ENCODE assay signal across 1 cellular context in the genomic region with DNA sequence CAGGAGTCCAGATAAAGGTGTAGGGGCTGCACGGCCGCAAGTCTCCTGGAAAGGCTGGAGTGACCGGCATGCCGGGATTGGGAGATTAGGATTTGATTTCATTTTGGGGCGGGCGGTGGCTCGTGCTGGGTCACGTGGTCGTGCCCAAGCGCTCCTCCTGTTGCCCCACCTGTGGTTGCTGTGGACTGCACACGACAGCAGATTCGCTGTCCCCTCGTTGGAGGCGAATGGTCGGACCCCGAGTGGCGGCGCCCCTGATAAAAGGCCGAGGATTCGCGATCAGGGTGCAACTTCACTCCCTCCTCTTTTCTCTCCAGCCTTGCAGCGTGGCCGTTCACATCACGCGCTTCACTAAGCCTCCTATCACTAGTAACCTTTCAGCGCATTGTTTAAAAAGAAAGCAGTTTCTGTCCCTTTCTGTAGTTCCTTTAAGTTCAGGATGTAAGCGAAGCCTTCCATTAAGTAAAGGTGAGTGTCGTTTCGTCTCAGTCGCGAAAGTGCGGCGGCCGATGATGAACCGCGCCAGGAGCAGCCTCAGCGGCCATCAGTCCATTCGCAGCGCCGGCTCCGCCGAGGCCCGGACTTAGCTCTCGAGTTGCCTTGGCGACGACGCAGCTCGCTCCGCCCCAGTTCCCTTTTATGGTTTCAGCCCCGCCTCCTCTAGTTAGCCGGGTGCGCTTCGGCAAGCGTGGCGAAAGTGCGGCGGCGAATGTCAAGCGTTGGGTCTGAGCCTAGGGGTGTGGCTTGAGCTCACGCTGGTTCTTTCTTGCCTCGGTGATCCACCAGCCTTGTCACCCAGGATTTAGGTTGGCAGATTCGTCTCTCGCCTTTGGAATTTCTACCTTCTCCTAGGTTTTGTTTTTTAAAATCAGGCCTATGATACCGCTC.
TF ChIP-seq lines count a peak whose summit lies in the region.

No MANE protein-coding gene starts in this region.

TF ChIP-seq in K562, 482 proteins besides CTCF, POLR2A, EP300 and RAD21 (continued from another document and continues in another):
- TF ChIP-seq, protein P1, sequence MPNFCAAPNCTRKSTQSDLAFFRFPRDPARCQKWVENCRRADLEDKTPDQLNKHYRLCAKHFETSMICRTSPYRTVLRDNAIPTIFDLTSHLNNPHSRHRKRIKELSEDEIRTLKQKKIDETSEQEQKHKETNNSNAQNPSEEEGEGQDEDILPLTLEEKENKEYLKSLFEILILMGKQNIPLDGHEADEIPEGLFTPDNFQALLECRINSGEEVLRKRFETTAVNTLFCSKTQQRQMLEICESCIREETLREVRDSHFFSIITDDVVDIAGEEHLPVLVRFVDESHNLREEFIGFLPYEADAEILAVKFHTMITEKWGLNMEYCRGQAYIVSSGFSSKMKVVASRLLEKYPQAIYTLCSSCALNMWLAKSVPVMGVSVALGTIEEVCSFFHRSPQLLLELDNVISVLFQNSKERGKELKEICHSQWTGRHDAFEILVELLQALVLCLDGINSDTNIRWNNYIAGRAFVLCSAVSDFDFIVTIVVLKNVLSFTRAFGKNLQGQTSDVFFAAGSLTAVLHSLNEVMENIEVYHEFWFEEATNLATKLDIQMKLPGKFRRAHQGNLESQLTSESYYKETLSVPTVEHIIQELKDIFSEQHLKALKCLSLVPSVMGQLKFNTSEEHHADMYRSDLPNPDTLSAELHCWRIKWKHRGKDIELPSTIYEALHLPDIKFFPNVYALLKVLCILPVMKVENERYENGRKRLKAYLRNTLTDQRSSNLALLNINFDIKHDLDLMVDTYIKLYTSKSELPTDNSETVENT (CRISPR knock-in tag; IDR thresholded peaks at IDR 0.05) = no peak
- TF ChIP-seq CREM (IDR thresholded peaks at IDR 0.05; ENCODE audit: low read depth) (peak; percentile 54; the same call in 1 of the 2 replicates), FUS (optimal IDR thresholded peaks at IDR 0.05; ENCODE audit: low read depth, low read length) (no peak), PRPF4 (IDR thresholded peaks at IDR 0.05; ENCODE audit: insufficient read depth, low read depth, low read length, poor library complexity, severe bottlenecking) (no peak), ZNF431 (CRISPR knock-in tag; IDR thresholded peaks at IDR 0.05) (no peak), ETS2 (tag; IDR thresholded peaks at IDR 0.05; ENCODE audit: borderline replicate concordance, poor library complexity, severe bottlenecking) (no peak), SPI1 (IDR thresholded peaks at IDR 0.05; ENCODE audit: borderline replicate concordance, low read depth, low read length) (peak; percentile 84), ETV1 (tag; conservative IDR thresholded peaks at IDR 0.05; ENCODE audit: low read depth) (no peak), ZNF232 (CRISPR knock-in tag; IDR thresholded peaks at IDR 0.05) (no peak), MTA2 (IDR thresholded peaks at IDR 0.05; ENCODE audit: low read depth) (no peak), HDAC3 (IDR thresholded peaks at IDR 0.05; ENCODE audit: borderline replicate concordance, partially characterized antibody) (no peak), CBX1 (IDR thresholded peaks at IDR 0.05; ENCODE audit: low read depth) (no peak; the same call in 1 of the 2 replicates), TBP (optimal IDR thresholded peaks at IDR 0.05; ENCODE audit: low read depth, low read length) (peak; percentile 21), CXXC5 (CRISPR knock-in tag; IDR thresholded peaks at IDR 0.05) (peak; percentile 63), MBD2 (IDR thresholded peaks at IDR 0.05; ENCODE audit: borderline replicate concordance, low read depth) (no peak), SRSF9 (IDR thresholded peaks at IDR 0.05; ENCODE audit: borderline replicate concordance, low read depth, low read length) (no peak), ADNP (tag; IDR thresholded peaks at IDR 0.05) (no peak), ZFX (CRISPR knock-in tag; IDR thresholded peaks at IDR 0.05) (no peak; the same call in 1 of the 2 replicates), SMARCC2 (IDR thresholded peaks at IDR 0.05; ENCODE audit: low read depth) (no peak), ARID2 (IDR thresholded peaks at IDR 0.05) (no peak), SP1 (CRISPR knock-in tag; IDR thresholded peaks at IDR 0.05) (peak; percentile 62)
- TF ChIP-seq, protein P2, sequence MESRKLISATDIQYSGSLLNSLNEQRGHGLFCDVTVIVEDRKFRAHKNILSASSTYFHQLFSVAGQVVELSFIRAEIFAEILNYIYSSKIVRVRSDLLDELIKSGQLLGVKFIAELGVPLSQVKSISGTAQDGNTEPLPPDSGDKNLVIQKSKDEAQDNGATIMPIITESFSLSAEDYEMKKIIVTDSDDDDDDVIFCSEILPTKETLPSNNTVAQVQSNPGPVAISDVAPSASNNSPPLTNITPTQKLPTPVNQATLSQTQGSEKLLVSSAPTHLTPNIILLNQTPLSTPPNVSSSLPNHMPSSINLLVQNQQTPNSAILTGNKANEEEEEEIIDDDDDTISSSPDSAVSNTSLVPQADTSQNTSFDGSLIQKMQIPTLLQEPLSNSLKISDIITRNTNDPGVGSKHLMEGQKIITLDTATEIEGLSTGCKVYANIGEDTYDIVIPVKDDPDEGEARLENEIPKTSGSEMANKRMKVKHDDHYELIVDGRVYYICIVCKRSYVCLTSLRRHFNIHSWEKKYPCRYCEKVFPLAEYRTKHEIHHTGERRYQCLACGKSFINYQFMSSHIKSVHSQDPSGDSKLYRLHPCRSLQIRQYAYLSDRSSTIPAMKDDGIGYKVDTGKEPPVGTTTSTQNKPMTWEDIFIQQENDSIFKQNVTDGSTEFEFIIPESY (CRISPR knock-in tag; IDR thresholded peaks at IDR 0.05) = peak; percentile 81
- TF ChIP-seq, protein P3, sequence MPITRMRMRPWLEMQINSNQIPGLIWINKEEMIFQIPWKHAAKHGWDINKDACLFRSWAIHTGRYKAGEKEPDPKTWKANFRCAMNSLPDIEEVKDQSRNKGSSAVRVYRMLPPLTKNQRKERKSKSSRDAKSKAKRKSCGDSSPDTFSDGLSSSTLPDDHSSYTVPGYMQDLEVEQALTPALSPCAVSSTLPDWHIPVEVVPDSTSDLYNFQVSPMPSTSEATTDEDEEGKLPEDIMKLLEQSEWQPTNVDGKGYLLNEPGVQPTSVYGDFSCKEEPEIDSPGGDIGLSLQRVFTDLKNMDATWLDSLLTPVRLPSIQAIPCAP (CRISPR knock-in tag; IDR thresholded peaks at IDR 0.05; ENCODE audit: borderline replicate concordance) = no peak
- TF ChIP-seq, protein P4, sequence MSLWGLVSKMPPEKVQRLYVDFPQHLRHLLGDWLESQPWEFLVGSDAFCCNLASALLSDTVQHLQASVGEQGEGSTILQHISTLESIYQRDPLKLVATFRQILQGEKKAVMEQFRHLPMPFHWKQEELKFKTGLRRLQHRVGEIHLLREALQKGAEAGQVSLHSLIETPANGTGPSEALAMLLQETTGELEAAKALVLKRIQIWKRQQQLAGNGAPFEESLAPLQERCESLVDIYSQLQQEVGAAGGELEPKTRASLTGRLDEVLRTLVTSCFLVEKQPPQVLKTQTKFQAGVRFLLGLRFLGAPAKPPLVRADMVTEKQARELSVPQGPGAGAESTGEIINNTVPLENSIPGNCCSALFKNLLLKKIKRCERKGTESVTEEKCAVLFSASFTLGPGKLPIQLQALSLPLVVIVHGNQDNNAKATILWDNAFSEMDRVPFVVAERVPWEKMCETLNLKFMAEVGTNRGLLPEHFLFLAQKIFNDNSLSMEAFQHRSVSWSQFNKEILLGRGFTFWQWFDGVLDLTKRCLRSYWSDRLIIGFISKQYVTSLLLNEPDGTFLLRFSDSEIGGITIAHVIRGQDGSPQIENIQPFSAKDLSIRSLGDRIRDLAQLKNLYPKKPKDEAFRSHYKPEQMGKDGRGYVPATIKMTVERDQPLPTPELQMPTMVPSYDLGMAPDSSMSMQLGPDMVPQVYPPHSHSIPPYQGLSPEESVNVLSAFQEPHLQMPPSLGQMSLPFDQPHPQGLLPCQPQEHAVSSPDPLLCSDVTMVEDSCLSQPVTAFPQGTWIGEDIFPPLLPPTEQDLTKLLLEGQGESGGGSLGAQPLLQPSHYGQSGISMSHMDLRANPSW (CRISPR knock-in tag; IDR thresholded peaks at IDR 0.05) = no peak
- TF ChIP-seq, protein P5, sequence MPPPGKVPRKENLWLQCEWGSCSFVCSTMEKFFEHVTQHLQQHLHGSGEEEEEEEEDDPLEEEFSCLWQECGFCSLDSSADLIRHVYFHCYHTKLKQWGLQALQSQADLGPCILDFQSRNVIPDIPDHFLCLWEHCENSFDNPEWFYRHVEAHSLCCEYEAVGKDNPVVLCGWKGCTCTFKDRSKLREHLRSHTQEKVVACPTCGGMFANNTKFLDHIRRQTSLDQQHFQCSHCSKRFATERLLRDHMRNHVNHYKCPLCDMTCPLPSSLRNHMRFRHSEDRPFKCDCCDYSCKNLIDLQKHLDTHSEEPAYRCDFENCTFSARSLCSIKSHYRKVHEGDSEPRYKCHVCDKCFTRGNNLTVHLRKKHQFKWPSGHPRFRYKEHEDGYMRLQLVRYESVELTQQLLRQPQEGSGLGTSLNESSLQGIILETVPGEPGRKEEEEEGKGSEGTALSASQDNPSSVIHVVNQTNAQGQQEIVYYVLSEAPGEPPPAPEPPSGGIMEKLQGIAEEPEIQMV (tag; conservative IDR thresholded peaks at IDR 0.05; ENCODE audit: low read depth) = no peak
- TF ChIP-seq, protein P6, sequence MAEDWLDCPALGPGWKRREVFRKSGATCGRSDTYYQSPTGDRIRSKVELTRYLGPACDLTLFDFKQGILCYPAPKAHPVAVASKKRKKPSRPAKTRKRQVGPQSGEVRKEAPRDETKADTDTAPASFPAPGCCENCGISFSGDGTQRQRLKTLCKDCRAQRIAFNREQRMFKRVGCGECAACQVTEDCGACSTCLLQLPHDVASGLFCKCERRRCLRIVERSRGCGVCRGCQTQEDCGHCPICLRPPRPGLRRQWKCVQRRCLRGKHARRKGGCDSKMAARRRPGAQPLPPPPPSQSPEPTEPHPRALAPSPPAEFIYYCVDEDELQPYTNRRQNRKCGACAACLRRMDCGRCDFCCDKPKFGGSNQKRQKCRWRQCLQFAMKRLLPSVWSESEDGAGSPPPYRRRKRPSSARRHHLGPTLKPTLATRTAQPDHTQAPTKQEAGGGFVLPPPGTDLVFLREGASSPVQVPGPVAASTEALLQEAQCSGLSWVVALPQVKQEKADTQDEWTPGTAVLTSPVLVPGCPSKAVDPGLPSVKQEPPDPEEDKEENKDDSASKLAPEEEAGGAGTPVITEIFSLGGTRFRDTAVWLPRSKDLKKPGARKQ (CRISPR knock-in tag; IDR thresholded peaks at IDR 0.05) = no peak
- TF ChIP-seq, protein P7, sequence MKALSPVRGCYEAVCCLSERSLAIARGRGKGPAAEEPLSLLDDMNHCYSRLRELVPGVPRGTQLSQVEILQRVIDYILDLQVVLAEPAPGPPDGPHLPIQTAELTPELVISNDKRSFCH (CRISPR knock-in tag; IDR thresholded peaks at IDR 0.05) = no peak
- TF ChIP-seq, protein P7 (tag; IDR thresholded peaks at IDR 0.05) = no peak
- TF ChIP-seq, protein P8, sequence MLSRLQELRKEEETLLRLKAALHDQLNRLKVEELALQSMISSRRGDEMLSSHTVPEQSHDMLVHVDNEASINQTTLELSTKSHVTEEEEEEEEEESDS (CRISPR knock-in tag; IDR thresholded peaks at IDR 0.05) = no peak
- TF ChIP-seq, protein P9, sequence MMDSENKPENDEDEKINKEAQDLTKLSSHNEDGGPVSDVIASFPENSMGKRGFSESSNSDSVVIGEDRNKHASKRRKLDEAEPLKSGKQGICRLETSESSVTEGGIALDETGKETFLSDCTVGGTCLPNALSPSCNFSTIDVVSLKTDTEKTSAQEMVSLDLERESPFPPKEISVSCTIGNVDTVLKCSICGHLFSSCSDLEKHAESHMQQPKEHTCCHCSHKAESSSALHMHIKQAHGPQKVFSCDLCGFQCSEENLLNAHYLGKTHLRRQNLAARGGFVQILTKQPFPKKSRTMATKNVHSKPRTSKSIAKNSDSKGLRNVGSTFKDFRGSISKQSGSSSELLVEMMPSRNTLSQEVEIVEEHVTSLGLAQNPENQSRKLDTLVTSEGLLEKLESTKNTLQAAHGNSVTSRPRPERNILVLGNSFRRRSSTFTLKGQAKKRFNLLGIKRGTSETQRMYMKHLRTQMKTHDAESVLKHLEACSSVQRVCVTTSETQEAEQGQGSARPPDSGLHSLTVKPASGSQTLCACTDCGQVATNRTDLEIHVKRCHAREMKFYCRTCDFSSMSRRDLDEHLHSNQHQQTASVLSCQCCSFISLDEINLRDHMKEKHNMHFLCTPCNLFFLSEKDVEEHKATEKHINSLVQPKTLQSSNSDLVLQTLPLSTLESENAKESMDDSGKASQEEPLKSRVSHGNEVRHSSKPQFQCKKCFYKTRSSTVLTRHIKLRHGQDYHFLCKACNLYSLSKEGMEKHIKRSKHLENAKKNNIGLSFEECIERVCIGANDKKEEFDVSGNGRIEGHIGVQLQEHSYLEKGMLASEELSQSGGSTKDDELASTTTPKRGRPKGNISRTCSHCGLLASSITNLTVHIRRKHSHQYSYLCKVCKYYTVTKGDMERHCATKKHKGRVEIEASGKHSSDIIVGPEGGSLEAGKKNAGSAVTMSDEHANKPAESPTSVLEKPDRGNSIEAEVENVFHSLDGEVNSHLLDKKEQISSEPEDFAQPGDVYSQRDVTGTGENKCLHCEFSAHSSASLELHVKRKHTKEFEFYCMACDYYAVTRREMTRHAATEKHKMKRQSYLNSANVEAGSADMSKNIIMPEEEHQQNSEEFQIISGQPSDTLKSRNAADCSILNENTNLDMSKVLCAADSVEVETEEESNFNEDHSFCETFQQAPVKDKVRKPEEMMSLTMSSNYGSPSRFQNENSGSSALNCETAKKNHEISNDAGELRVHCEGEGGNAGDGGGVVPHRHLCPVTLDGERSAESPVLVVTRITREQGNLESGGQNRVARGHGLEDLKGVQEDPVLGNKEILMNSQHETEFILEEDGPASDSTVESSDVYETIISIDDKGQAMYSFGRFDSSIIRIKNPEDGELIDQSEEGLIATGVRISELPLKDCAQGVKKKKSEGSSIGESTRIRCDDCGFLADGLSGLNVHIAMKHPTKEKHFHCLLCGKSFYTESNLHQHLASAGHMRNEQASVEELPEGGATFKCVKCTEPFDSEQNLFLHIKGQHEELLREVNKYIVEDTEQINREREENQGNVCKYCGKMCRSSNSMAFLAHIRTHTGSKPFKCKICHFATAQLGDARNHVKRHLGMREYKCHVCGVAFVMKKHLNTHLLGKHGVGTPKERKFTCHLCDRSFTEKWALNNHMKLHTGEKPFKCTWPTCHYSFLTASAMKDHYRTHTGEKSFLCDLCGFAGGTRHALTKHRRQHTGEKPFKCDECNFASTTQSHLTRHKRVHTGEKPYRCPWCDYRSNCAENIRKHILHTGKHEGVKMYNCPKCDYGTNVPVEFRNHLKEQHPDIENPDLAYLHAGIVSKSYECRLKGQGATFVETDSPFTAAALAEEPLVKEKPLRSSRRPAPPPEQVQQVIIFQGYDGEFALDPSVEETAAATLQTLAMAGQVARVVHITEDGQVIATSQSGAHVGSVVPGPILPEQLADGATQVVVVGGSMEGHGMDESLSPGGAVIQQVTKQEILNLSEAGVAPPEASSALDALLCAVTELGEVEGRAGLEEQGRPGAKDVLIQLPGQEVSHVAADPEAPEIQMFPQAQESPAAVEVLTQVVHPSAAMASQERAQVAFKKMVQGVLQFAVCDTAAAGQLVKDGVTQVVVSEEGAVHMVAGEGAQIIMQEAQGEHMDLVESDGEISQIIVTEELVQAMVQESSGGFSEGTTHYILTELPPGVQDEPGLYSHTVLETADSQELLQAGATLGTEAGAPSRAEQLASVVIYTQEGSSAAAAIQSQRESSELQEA (IDR thresholded peaks at IDR 0.05; ENCODE audit: low read depth) = no peak
- TF ChIP-seq, protein P10, sequence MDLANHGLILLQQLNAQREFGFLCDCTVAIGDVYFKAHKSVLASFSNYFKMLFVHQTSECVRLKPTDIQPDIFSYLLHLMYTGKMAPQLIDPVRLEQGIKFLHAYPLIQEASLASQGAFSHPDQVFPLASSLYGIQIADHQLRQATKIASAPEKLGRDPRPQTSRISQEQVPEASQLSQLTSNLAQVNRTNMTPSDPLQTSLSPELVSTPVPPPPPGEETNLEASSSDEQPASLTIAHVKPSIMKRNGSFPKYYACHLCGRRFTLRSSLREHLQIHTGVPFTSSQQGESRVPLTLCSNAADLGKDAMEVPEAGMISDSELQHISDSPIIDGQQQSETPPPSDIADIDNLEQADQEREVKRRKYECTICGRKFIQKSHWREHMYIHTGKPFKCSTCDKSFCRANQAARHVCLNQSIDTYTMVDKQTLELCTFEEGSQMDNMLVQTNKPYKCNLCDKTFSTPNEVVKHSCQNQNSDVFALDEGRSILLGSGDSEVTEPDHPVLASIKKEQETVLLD (IDR thresholded peaks at IDR 0.05) = no peak
